In genomic region chr5:56666901-56667300, GRCh38 we compare ENCODE assay signal across 11 cellular contexts.
"Had no signal": no experiment of that assay in that cellular context is flagged by ENCODE, and none has a peak within 500 bp of the region (broad histone marks: within the 10 kb centered on the region; RNA-seq: fewer than 3 reads in every experiment).

No MANE protein-coding gene starts in this region.

- H3K4me3 ChIP-seq: cardiac muscle cell, upper lobe of left lung had no signal

- H3K4me3 Mint-ChIP-seq: activated CD4-positive, alpha-beta memory T cell treated with anti-CD3 and anti-CD28 coated beads for 36 hours; activated naive CD4-positive, alpha-beta T cell treated with anti-CD3 and anti-CD28 coated beads for 36 hours had no signal

- H3K27ac ChIP-seq: cardiac muscle cell, upper lobe of left lung had no signal

- H3K27me3 Mint-ChIP-seq: activated CD4-positive, alpha-beta memory T cell treated with anti-CD3 and anti-CD28 coated beads for 36 hours; naive B cell had no signal

- H3K36me3 ChIP-seq: cardiac muscle cell, upper lobe of left lung had no signal

- H3K9me3 ChIP-seq: upper lobe of left lung had no signal

- H3K27me3 ChIP-seq: cardiac muscle cell, upper lobe of left lung had no signal

- ATAC-seq: sciatic nerve had no signal

- H3K36me3 Mint-ChIP-seq: activated CD4-positive, alpha-beta memory T cell treated with anti-CD3 and anti-CD28 coated beads for 36 hours had no signal

- DNase-seq: activated CD4-positive, alpha-beta memory T cell treated with anti-CD3 and anti-CD28 coated beads for 36 hours; activated naive CD4-positive, alpha-beta T cell treated with anti-CD3 and anti-CD28 coated beads for 36 hours; effector CD4-positive, alpha-beta T cell; naive B cell; nucleus accumbens; stimulated activated CD4-positive, alpha-beta T cell treated with anti-CD3 and anti-CD28 coated beads, Interleukin-2, amount 100 ng/mL, for 24 hours; stimulated activated naive CD4-positive, alpha-beta T cell treated with Interleukin-2 at 50 U/mL for 16 hours; T-helper 9 cell had no signal

- H3K27ac Mint-ChIP-seq: activated CD4-positive, alpha-beta memory T cell treated with anti-CD3 and anti-CD28 coated beads for 36 hours; activated naive CD4-positive, alpha-beta T cell treated with anti-CD3 and anti-CD28 coated beads for 36 hours had no signal
